26 cellular contexts compared by ENCODE assay signal in the genomic region with DNA sequence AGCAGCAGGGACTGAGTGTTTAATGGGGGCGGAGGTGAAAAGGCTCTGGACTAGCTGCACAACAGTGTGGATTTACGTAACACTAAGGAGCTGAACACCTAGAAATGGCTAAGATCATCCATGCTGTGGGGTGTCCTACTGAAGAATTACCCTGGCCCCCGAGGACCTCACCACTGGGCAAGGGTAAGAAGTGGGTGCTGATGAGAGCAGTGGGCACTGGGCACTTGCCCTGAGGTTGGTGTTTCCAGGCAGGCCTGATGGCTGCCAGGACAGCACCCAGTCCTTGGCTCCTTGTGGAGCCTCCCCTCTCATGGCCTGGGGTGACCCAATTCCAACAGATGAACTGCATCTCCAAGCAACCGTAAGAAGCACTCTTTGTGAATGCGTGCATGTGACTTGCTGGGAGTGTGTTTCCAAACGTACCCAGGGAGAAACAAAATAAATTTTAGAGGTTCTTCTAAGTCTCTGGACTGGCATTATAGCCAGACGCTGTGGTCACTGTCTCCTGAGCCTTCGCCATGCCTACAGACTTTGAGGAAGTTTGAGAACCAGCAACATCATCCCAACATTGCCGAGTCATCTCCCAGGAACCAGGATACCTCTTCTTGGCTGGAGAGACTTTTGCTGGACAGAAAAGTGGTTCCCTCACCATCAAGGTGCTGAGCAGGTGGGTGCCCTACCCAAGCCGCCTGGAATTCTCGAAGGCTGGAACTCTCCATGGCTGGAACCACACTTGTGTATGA.
DNase-seq lines count a peak whose midpoint lies in the region; ATAC-seq and TF ChIP-seq lines count a peak whose summit lies in the region.
"Had no signal": no experiment of that assay in that cellular context is flagged by ENCODE, and none has a peak within 500 bp of the region (broad histone marks: within the 10 kb centered on the region; RNA-seq: fewer than 3 reads in every experiment).

No MANE protein-coding gene starts in this region.

- peaks cover 16 to 76% (median 29%) of the 10 kb centered on the region in 10 experiments for H3K4me1 ChIP-seq in BLaER1 treated with 17β-estradiol and CSF1 and Interleukin-3, amounts not matched to agents 10 nM and 100 nM
- H3K4me1 ChIP-seq: psoas muscle, transverse colon had no signal

- H3K27me3 Mint-ChIP-seq in osteocyte (ENCODE audit: unreplicated experiment) (no peaks in the 10 kb centered on the region), chondrocyte (ENCODE audit: low read depth) (no peaks in the 10 kb centered on the region)
- H3K27me3 Mint-ChIP-seq: CD4-positive, CD25-positive, alpha-beta regulatory T cell had no signal

- H3K27ac Mint-ChIP-seq in osteocyte (ENCODE audit: unreplicated experiment) (no peak overlapping the region), chondrocyte (ENCODE audit: unreplicated experiment) (no peak overlapping the region)
- H3K27ac Mint-ChIP-seq: activated CD4-positive, alpha-beta T cell treated with anti-CD3 and anti-CD28 coated beads for 36 hours; activated naive CD4-positive, alpha-beta T cell treated with anti-CD3 and anti-CD28 coated beads for 36 hours; activated T-cell treated with anti-CD3 and anti-CD28 coated beads, Interleukin-2, amount 50 U/mL, for 72 hours; CD4-positive, CD25-positive, alpha-beta regulatory T cell; memory B cell had no signal

- no peak for ATAC-seq in GM18867 (IDR thresholded peaks at IDR 0.05; ENCODE audit: unreplicated experiment)
- ATAC-seq: activated CD4-positive, alpha-beta T cell treated with anti-CD3 and anti-CD28 coated beads for 36 hours; K562; psoas muscle had no signal

- peak overlapping the region in 7 of 11 experiments; percentile 5 to 81 (median 72); a peak in 11 of 22 replicates for H3K27ac ChIP-seq in BLaER1 treated with 17β-estradiol and CSF1 and Interleukin-3, amounts not matched to agents 10 nM and 100 nM
- H3K27ac ChIP-seq: psoas muscle, stomach, transverse colon had no signal

- H3K4me3 ChIP-seq in BLaER1 treated with 17β-estradiol and CSF1 and Interleukin-3, amounts not matched to agents 10 nM and 100 nM, result no peak overlapping the region
- H3K4me3 ChIP-seq in epithelial cell of esophagus (ENCODE audit: low read length), result no peak overlapping the region
- H3K4me3 ChIP-seq: K562, psoas muscle, stomach, transverse colon had no signal

- TF ChIP-seq CTCF in epithelial cell of esophagus (IDR thresholded peaks at IDR 0.05; ENCODE audit: insufficient read depth, low read depth, low read length, missing control alignments) (no peak), osteocyte (IDR thresholded peaks at IDR 0.05) (no peak), chondrocyte (IDR thresholded peaks at IDR 0.05) (no peak)

- H3K4me1 Mint-ChIP-seq in osteocyte (ENCODE audit: unreplicated experiment) (no peaks in the 10 kb centered on the region), chondrocyte (ENCODE audit: low read depth) (peaks cover 12% of the 10 kb centered on the region)
- H3K4me1 Mint-ChIP-seq: memory B cell had no signal

- no peaks in the 10 kb centered on the region for H3K36me3 Mint-ChIP-seq in osteocyte (ENCODE audit: unreplicated experiment)
- H3K36me3 Mint-ChIP-seq in chondrocyte (ENCODE audit: low read depth), result no peaks in the 10 kb centered on the region
- H3K36me3 Mint-ChIP-seq: CD4-positive, CD25-positive, alpha-beta regulatory T cell had no signal

- no peaks in the 10 kb centered on the region for H3K27me3 ChIP-seq in BLaER1 treated with 17β-estradiol and CSF1 and Interleukin-3, amounts not matched to agents 10 nM and 100 nM
- H3K27me3 ChIP-seq: stomach, transverse colon had no signal

- no peaks in the 10 kb centered on the region for H4K20me1 ChIP-seq in BLaER1 treated with 17β-estradiol and CSF1 and Interleukin-3, amounts not matched to agents 10 nM and 100 nM

- peak overlapping the region in 9 of 11 experiments; percentile 8 to 82 (median 64); a peak in 14 of 22 replicates for H3K4me2 ChIP-seq in BLaER1 treated with 17β-estradiol and CSF1 and Interleukin-3, amounts not matched to agents 10 nM and 100 nM
- H3K4me2 ChIP-seq: SK-N-SH had no signal

- H3K9ac ChIP-seq in BLaER1 treated with 17β-estradiol and CSF1 and Interleukin-3, amounts not matched to agents 10 nM and 100 nM, result peak overlapping the region in 4 of 11 experiments; percentile 6 to 53 (median 40); a peak in 5 of 22 replicates
- H3K9ac ChIP-seq: SK-N-SH had no signal

- H3K9me3 ChIP-seq in BLaER1 treated with 17β-estradiol and CSF1 and Interleukin-3, amounts not matched to agents 10 nM and 100 nM (replicated peaks in 1 of 11), result peaks cover 21 to 31% (median 25%) of the 10 kb centered on the region in 11 experiments
- H3K9me3 ChIP-seq: psoas muscle, SK-N-SH, transverse colon had no signal

- DNase-seq in CD1c-positive myeloid dendritic cell (ENCODE audit: extremely low spot score) (peak; percentile 44), epithelial cell of esophagus (ENCODE audit: low read depth) (peak; percentile 9), osteocyte (ENCODE audit: extremely low spot score, unreplicated experiment) (peak; percentile 67), chondrocyte (ENCODE audit: low spot score) (no peak), SIG-M5 (lab: John Stamatoyannopoulos, UW) (no peak)
- DNase-seq: activated CD4-positive, alpha-beta T cell treated with anti-CD3 and anti-CD28 coated beads for 36 hours; activated naive CD4-positive, alpha-beta T cell treated with anti-CD3 and anti-CD28 coated beads for 36 hours; activated T-cell treated with anti-CD3 and anti-CD28 coated beads, Interleukin-2, amount 50 U/mL, for 72 hours; amniotic stem cell; CD4-positive, CD25-positive, alpha-beta regulatory T cell; DND-41; glutamatergic neuron; HCEC 1CT; NCI-H1436; NCI-H2107; NCI-H774; OCI-M1; psoas muscle; SK-N-SH; stomach; T-helper 2 cell; transverse colon had no signal

- peaks cover 0 to 10% (median 0%) of the 10 kb centered on the region in 11 experiments; a peak in 2 of 22 replicates for H3K36me3 ChIP-seq in BLaER1 treated with 17β-estradiol and CSF1 and Interleukin-3, amounts not matched to agents 10 nM and 100 nM
- H3K36me3 ChIP-seq: stomach, transverse colon had no signal

- H3K9me3 Mint-ChIP-seq in osteocyte (ENCODE audit: unreplicated experiment), result peaks cover 11% of the 10 kb centered on the region
- peaks cover 6% of the 10 kb centered on the region for H3K9me3 Mint-ChIP-seq in chondrocyte (ENCODE audit: low read depth)

- H3K4me3 Mint-ChIP-seq in osteocyte (ENCODE audit: unreplicated experiment) (no peak overlapping the region), chondrocyte (ENCODE audit: unreplicated experiment) (no peak overlapping the region)
- H3K4me3 Mint-ChIP-seq: activated CD4-positive, alpha-beta T cell treated with anti-CD3 and anti-CD28 coated beads for 36 hours; activated naive CD4-positive, alpha-beta T cell treated with anti-CD3 and anti-CD28 coated beads for 36 hours; activated T-cell treated with anti-CD3 and anti-CD28 coated beads, Interleukin-2, amount 50 U/mL, for 72 hours; CD4-positive, CD25-positive, alpha-beta regulatory T cell; memory B cell had no signal

Comparison
In these comparisons a context has a peak if more than half of its experiments do, and no peak if none do; other contexts are left out.
1. DNase-seq: peak in CD1c-positive myeloid dendritic cell (single experiment), epithelial cell of esophagus (single experiment) and osteocyte (single experiment); none in chondrocyte (single experiment) and SIG-M5 (single experiment).